In the genomic region with DNA sequence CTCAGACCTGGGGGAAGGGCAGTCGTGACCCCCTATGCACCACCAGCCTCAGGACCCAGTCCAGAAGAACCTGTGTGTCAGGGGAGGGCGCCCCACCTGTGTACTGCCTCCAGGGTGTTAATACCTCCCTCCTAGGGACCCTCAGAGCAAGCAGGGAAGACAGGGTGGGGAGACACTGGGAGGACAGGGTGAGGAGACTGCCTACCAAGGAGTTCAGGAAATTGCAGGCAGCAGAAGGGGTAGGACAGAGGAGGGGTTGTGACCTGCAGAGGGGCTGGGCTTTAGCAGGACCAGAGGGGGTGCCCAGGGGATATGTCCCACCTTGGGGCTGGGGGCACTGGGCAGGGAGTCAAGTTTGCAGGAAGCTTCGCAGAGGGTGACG, we compare ENCODE assay signal across 16 cellular contexts.
DNase-seq lines count a peak whose midpoint lies in the region; FAIRE-seq and TF ChIP-seq lines count a peak whose summit lies in the region.
"Had no signal": no experiment of that assay in that cellular context is flagged by ENCODE, and none has a peak within 500 bp of the region (broad histone marks: within the 10 kb centered on the region; RNA-seq: fewer than 3 reads in every experiment).

No MANE protein-coding gene starts in this region.

- DNase-seq in NT2/D1 (ENCODE audit: low read depth, low spot score), result no peak
- no peak for DNase-seq in GM13977 (ENCODE audit: low spot score)
- DNase-seq in RCC 7860 (ENCODE audit: low spot score), result no peak
- no peak for DNase-seq in activated effector memory CD4-positive, alpha-beta T cell treated with Interleukin-2 at 50 U/mL for 16 hours
- DNase-seq in medulla oblongata (ENCODE audit: extremely low spot score), result no peak
- DNase-seq: AML-193; CD4-positive, alpha-beta memory T cell; GM23248; Karpas-422; NCI-H1436; NCI-H524 treated with DMSO at 0.1 percent for 48 hours had no signal

- peaks cover 75% of the 10 kb centered on the region for H4K20me1 ChIP-seq in BLaER1

- no peak for TF ChIP-seq CTCF in GM13977 (IDR thresholded peaks at IDR 0.05; ENCODE audit: extremely low read depth, insufficient read depth, missing control alignments)

- H3K4me2 ChIP-seq in BLaER1, result no peak overlapping the region

- H3K4me3 ChIP-seq in BLaER1, result no peak overlapping the region
- H3K4me3 ChIP-seq in NT2/D1 (ENCODE audit: insufficient read length, low read depth), result no peak overlapping the region
- H3K4me3 ChIP-seq in endocrine pancreas (ENCODE audit: control insufficient read depth, insufficient read depth, low read length), result no peak overlapping the region
- H3K4me3 ChIP-seq: GM23248, SK-N-MC had no signal

- H3K9me3 ChIP-seq in BLaER1 (no peaks in the 10 kb centered on the region), NT2/D1 (ENCODE audit: insufficient read depth, low read length) (no peaks in the 10 kb centered on the region), endocrine pancreas (ENCODE audit: control insufficient read depth, low read length) (no peaks in the 10 kb centered on the region)

- H3K36me3 ChIP-seq in BLaER1 (peaks cover 62% of the 10 kb centered on the region), NT2/D1 (ENCODE audit: insufficient read depth, insufficient read length, low read length) (peaks cover 77% of the 10 kb centered on the region), endocrine pancreas (ENCODE audit: control insufficient read depth, insufficient read depth, low read length) (no peaks in the 10 kb centered on the region)

- 0 out of 2 replicates have a peak overlapping the region, but pooled peaks have one; percentile 18 for H3K27ac ChIP-seq in BLaER1
- H3K27ac ChIP-seq: GM23248, SK-N-MC had no signal

- H3K4me1 ChIP-seq in BLaER1 (peaks cover 38% of the 10 kb centered on the region), NT2/D1 (ENCODE audit: insufficient read depth, insufficient read length) (peaks cover 23% of the 10 kb centered on the region), endocrine pancreas (ENCODE audit: control insufficient read depth, insufficient read depth, low read length) (peaks cover 6% of the 10 kb centered on the region)

- TF ChIP-seq POLR2A in GM18526 (IDR thresholded peaks at IDR 0.05; ENCODE audit: extremely low read depth, insufficient read length), result peak; percentile 14

- in situ Hi-C loops in GM13977 (cut with MboI; ENCODE audit: low pct_unique_long_range_greater_than_20kb, low sequenced_read_pairs, unreplicated experiment), result no loop called here

- FAIRE-seq in RCC 7860 (lab: Jason Lieb, UNC), result no peak
- FAIRE-seq: GM12891 had no signal

- H3K9ac ChIP-seq in BLaER1 (0 out of 2 replicates have a peak overlapping the region, but pooled peaks have one; percentile 15), NT2/D1 (ENCODE audit: insufficient read length, low read depth) (peak overlapping the region; percentile 66), endocrine pancreas (ENCODE audit: control insufficient read depth, insufficient read depth, low read length) (peak overlapping the region; percentile 65)
- H3K9ac ChIP-seq: GM23248 had no signal

- no peaks in the 10 kb centered on the region for H3K27me3 ChIP-seq in BLaER1
- H3K27me3 ChIP-seq in NT2/D1 (ENCODE audit: insufficient read depth, insufficient read length), result no peaks in the 10 kb centered on the region
- no peaks in the 10 kb centered on the region for H3K27me3 ChIP-seq in endocrine pancreas (ENCODE audit: control insufficient read depth, insufficient read depth, low read length)

Comparison
In these comparisons a context has a peak if more than half of its experiments do, and no peak if none do; other contexts are left out.
1. H3K9ac ChIP-seq: peak in every context shown above with its lines; median percentile 66 in NT2/D1; 65 in endocrine pancreas; 15 in BLaER1.